ENCODE assay signal across 1 cellular context in the genomic region with DNA sequence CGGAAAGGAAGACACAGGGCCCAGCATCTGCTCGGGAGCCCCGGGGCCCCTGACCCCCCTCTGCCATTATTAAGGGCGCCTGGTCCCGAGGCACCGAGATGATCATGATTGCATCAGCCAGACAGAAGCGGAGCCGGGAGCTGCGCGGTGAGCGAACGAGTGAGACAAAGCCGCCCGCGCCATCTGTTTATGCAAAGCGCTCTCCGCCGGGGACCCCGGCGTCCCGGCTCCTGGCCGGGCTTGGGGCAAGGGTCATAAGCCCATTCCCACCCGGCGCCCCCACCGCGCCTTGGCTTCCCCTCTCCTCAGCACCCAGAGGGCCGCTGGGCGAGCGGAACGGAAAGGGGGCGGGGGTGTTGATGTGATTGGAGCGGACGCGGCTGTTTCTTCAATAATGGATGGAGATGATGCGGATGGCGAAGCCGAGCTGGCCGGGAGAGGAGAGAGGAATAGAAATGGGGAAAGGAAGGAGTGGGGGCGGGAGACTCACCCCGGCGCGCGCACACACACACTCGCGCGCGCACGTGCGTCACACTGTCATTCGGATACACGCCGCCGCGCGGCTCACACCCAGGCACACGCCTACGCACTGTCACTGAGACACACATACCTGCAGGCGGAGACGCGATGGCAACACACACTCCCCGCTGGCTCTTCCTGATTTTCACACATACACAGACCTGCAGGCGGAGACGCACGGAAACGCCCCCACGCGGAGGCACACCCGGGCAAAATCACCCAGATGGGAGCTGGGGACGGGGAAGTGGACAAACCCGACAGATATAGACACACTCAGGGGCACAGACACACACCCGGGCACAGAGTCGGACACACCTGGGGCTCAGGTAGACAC.
TF ChIP-seq lines count a peak whose summit lies in the region.

No MANE protein-coding gene starts in this region.

TF ChIP-seq in SK-N-SH, 30 proteins besides CTCF, POLR2A, EP300 and RAD21 (continued from another document):
- TF ChIP-seq, protein P1, sequence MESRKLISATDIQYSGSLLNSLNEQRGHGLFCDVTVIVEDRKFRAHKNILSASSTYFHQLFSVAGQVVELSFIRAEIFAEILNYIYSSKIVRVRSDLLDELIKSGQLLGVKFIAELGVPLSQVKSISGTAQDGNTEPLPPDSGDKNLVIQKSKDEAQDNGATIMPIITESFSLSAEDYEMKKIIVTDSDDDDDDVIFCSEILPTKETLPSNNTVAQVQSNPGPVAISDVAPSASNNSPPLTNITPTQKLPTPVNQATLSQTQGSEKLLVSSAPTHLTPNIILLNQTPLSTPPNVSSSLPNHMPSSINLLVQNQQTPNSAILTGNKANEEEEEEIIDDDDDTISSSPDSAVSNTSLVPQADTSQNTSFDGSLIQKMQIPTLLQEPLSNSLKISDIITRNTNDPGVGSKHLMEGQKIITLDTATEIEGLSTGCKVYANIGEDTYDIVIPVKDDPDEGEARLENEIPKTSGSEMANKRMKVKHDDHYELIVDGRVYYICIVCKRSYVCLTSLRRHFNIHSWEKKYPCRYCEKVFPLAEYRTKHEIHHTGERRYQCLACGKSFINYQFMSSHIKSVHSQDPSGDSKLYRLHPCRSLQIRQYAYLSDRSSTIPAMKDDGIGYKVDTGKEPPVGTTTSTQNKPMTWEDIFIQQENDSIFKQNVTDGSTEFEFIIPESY (IDR thresholded peaks at IDR 0.05; ENCODE audit: borderline replicate concordance, low read depth), result no peak
- TF ChIP-seq SIN3A (IDR thresholded peaks at IDR 0.05; ENCODE audit: borderline replicate concordance, low read depth, low read length) (peak; percentile 56; the same call in 1 of the 2 replicates), GATA2 (CRISPR knock-in tag; IDR thresholded peaks at IDR 0.05) (peak; percentile 57), SMC3 (IDR thresholded peaks at IDR 0.05; ENCODE audit: low read depth, low read length) (no peak), MEF2A (IDR thresholded peaks at IDR 0.05; ENCODE audit: borderline replicate concordance, low read depth) (no peak), TAF1 (IDR thresholded peaks at IDR 0.05; ENCODE audit: borderline replicate concordance, low read depth, low read length) (no peak), JUND (IDR thresholded peaks at IDR 0.05) (no peak), RXRA (IDR thresholded peaks at IDR 0.05; ENCODE audit: borderline replicate concordance, low read depth) (no peak), RCOR1 (IDR thresholded peaks at IDR 0.05; ENCODE audit: low read length) (no peak), TEAD4 (IDR thresholded peaks at IDR 0.05; ENCODE audit: borderline replicate concordance, insufficient read depth) (no peak)
- TF ChIP-seq, protein P2, sequence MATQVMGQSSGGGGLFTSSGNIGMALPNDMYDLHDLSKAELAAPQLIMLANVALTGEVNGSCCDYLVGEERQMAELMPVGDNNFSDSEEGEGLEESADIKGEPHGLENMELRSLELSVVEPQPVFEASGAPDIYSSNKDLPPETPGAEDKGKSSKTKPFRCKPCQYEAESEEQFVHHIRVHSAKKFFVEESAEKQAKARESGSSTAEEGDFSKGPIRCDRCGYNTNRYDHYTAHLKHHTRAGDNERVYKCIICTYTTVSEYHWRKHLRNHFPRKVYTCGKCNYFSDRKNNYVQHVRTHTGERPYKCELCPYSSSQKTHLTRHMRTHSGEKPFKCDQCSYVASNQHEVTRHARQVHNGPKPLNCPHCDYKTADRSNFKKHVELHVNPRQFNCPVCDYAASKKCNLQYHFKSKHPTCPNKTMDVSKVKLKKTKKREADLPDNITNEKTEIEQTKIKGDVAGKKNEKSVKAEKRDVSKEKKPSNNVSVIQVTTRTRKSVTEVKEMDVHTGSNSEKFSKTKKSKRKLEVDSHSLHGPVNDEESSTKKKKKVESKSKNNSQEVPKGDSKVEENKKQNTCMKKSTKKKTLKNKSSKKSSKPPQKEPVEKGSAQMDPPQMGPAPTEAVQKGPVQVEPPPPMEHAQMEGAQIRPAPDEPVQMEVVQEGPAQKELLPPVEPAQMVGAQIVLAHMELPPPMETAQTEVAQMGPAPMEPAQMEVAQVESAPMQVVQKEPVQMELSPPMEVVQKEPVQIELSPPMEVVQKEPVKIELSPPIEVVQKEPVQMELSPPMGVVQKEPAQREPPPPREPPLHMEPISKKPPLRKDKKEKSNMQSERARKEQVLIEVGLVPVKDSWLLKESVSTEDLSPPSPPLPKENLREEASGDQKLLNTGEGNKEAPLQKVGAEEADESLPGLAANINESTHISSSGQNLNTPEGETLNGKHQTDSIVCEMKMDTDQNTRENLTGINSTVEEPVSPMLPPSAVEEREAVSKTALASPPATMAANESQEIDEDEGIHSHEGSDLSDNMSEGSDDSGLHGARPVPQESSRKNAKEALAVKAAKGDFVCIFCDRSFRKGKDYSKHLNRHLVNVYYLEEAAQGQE (IDR thresholded peaks at IDR 0.05; ENCODE audit: low read depth, low read length), result no peak
- TF ChIP-seq, protein P3, sequence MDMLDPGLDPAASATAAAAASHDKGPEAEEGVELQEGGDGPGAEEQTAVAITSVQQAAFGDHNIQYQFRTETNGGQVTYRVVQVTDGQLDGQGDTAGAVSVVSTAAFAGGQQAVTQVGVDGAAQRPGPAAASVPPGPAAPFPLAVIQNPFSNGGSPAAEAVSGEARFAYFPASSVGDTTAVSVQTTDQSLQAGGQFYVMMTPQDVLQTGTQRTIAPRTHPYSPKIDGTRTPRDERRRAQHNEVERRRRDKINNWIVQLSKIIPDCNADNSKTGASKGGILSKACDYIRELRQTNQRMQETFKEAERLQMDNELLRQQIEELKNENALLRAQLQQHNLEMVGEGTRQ (IDR thresholded peaks at IDR 0.05; ENCODE audit: borderline replicate concordance, low read depth, low read length), result no peak
TF ChIP-seq in SK-N-SH: peak in this region for 7.
